Comparison of ENCODE assay signal across 1 cellular context in genomic region chr3:11162401-11163345, GRCh38.
TF ChIP-seq lines count a peak whose summit lies in the region.

No MANE protein-coding gene starts in this region.

TF ChIP-seq in IMR-90, 13 proteins besides CTCF, POLR2A, EP300 and RAD21:
- TF ChIP-seq RCOR1 (IDR thresholded peaks at IDR 0.05; ENCODE audit: insufficient replicate concordance, low read length) (peak; percentile 69), BHLHE40 (IDR thresholded peaks at IDR 0.05; ENCODE audit: low read depth, low read length) (no peak), MXI1 (IDR thresholded peaks at IDR 0.05; ENCODE audit: borderline replicate concordance, low read depth, low read length) (no peak), NFE2L2 (IDR thresholded peaks at IDR 0.05; ENCODE audit: low read depth, low read length) (no peak)
